In genomic region chr9:128684065-128684324, GRCh38 we compare ENCODE assay signal across 8 cellular contexts. TPM values are rescaled to one million over a fixed set of nuclear protein-coding genes. Genes with fewer than 3 reads are reported as not detected.
DNase-seq lines count a peak whose midpoint lies in the region; ATAC-seq, FAIRE-seq and TF ChIP-seq lines count a peak whose summit lies in the region.

No MANE protein-coding gene starts in this region.

- BruUV-seq in HepG2 (replicated peaks; lab: Mats Ljungman, UMichigan): TSS peak; percentile 75

- H3K4me1 ChIP-seq in HepG2 (ENCODE audit: insufficient read depth, low read length) (peaks cover 54% of the 10 kb centered on the region), tibial nerve (peaks cover 0 to 42% (median 15%) of the 10 kb centered on the region in 4 donors)

- no peaks in the 10 kb centered on the region for H3K9me3 ChIP-seq in HepG2 (ENCODE audit: low read length)
- H3K9me3 ChIP-seq in tibial nerve: no peaks in the 10 kb centered on the region

- POLR2A ChIA-PET in HepG2 (lab: Yijun Ruan, JAX): interaction anchor here (1.0 to 5.0 kb wide), 15 partner anchors 9 to 787 kb away, joined by 3 to 33 read pairs (median 6); partner anchors contain the start of genes DYNC2I2, ENDOG, PKN3 and ZDHHC12

- H3K36me3 ChIP-seq in HepG2 (replicated peaks in 1 of 2; ENCODE audit: control insufficient read depth in 1 of 2, insufficient read depth in 2 of 2, low read length in 2 of 2) (no peaks in the 10 kb centered on the region), tibial nerve (no peaks in the 10 kb centered on the region)

- in situ Hi-C loops in HepG2 (cut with HindIII; ENCODE audit: extremely low pct_ligation_motif_present, low pct_unique_long_range_greater_than_20kb): no loop called here

- H3K9me3 Mint-ChIP-seq in activated T-cell treated with anti-CD3 and anti-CD28 coated beads, Interleukin-2, amount 50 U/mL, for 24 hours: no peaks in the 10 kb centered on the region
- H3K9me3 Mint-ChIP-seq in activated naive CD8-positive, alpha-beta T cell treated with anti-CD3 and anti-CD28 coated beads for 36 hours: no peaks in the 10 kb centered on the region

- CTCF ChIA-PET in HepG2 (lab: Yijun Ruan, JAX; ENCODE audit: low intra/inter-chr PET ratio, low total read pairs): no interaction called here

- intact Hi-C loops in HepG2 (cut with micrococcal nuclease; ENCODE audit: unreplicated experiment): no loop called here

- no peak for TF ChIP-seq RAD21 in HepG2 (CRISPR knock-in tag; IDR thresholded peaks at IDR 0.05)

- H3K36me3 Mint-ChIP-seq in activated T-cell treated with anti-CD3 and anti-CD28 coated beads, Interleukin-2, amount 50 U/mL, for 24 hours (ENCODE audit: low read depth): peaks cover 34% of the 10 kb centered on the region
- peaks cover 27% of the 10 kb centered on the region for H3K36me3 Mint-ChIP-seq in activated naive CD8-positive, alpha-beta T cell treated with anti-CD3 and anti-CD28 coated beads for 36 hours

- TF ChIP-seq EP300 in HepG2 (IDR thresholded peaks at IDR 0.05; ENCODE audit: low read depth in 2 of 2, low read length in 2 of 2) (no peak), HepG2 (CRISPR knock-in tag; IDR thresholded peaks at IDR 0.05; ENCODE audit: borderline replicate concordance) (no peak), tibial nerve (IDR thresholded peaks at IDR 0.05) (no peak)

- FAIRE-seq in HepG2 (lab: Jason Lieb, UNC): no peak

- peak overlapping the region; percentile 60 to 83 (median 67) for H3K4me3 ChIP-seq in HepG2 (replicated peaks in 1 of 3; ENCODE audit: insufficient read depth in 1 of 3, low read depth in 2 of 3, low read length in 3 of 3)
- H3K4me3 ChIP-seq in tibial nerve: peak overlapping the region; percentile 24 to 68 (median 45)

- no peak for DNase-seq in activated T-cell treated with anti-CD3 and anti-CD28 coated beads, Interleukin-2, amount 50 U/mL, for 24 hours
- no peak for DNase-seq in activated T-cell treated with anti-CD3 and anti-CD28 coated beads, Interleukin-2, amount 50 U/mL, for 48 hours
- DNase-seq in activated naive CD8-positive, alpha-beta T cell treated with anti-CD3 and anti-CD28 coated beads for 36 hours: no peak
- DNase-seq in HepG2 (ENCODE audit: low spot score) (no peak), tibial nerve (ENCODE audit: low spot score in 2 of 2) (no peak), cortex of kidney (lab: John Stamatoyannopoulos, UW) (no peak)

- peaks cover 7% of the 10 kb centered on the region for H3K79me2 ChIP-seq in HepG2 (ENCODE audit: insufficient read depth, low read length)

- H3K9ac ChIP-seq in HepG2 (ENCODE audit: insufficient read depth, low read depth, low read length): peak overlapping the region; percentile 87

- no peaks in the 10 kb centered on the region for H3K27me3 Mint-ChIP-seq in activated T-cell treated with anti-CD3 and anti-CD28 coated beads, Interleukin-2, amount 50 U/mL, for 24 hours
- no peaks in the 10 kb centered on the region for H3K27me3 Mint-ChIP-seq in activated naive CD8-positive, alpha-beta T cell treated with anti-CD3 and anti-CD28 coated beads for 36 hours

- ATAC-seq in HepG2 (no peak), HG02623 (IDR thresholded peaks at IDR 0.05; ENCODE audit: unreplicated experiment) (no peak), HG03442 (IDR thresholded peaks at IDR 0.05; ENCODE audit: unreplicated experiment) (no peak)

- TF ChIP-seq POLR2A in HepG2 (IDR thresholded peaks at IDR 0.05; ENCODE audit: insufficient read depth in 1 of 2, low read depth in 2 of 2, low read length in 2 of 2): no peak
- no peak for TF ChIP-seq POLR2A in tibial nerve (IDR thresholded peaks at IDR 0.05)

- H3K4me1 Mint-ChIP-seq in activated T-cell treated with anti-CD3 and anti-CD28 coated beads, Interleukin-2, amount 50 U/mL, for 24 hours (ENCODE audit: low read depth): peaks cover 51% of the 10 kb centered on the region
- H3K4me1 Mint-ChIP-seq in activated naive CD8-positive, alpha-beta T cell treated with anti-CD3 and anti-CD28 coated beads for 36 hours: peaks cover 44% of the 10 kb centered on the region

- no peak overlapping the region for H2AFZ ChIP-seq in HepG2 (ENCODE audit: low read length)

- peak overlapping the region; percentile 95 for H3K4me2 ChIP-seq in HepG2 (ENCODE audit: low read depth, low read length)

- no peak for TF ChIP-seq CTCF in HepG2 (CRISPR knock-in tag; IDR thresholded peaks at IDR 0.05)
- TF ChIP-seq CTCF in tibial nerve (IDR thresholded peaks at IDR 0.05): no peak

- H3K27ac ChIP-seq in HepG2 (ENCODE audit: extremely low read length, insufficient read depth, low read length) (peak overlapping the region; percentile 73), tibial nerve (peak overlapping the region; percentile 49 to 88 (median 84))

- H3K4me3 Mint-ChIP-seq in activated T-cell treated with anti-CD3 and anti-CD28 coated beads, Interleukin-2, amount 50 U/mL, for 24 hours: peak overlapping the region; percentile 93
- peak overlapping the region; percentile 97 for H3K4me3 Mint-ChIP-seq in activated naive CD8-positive, alpha-beta T cell treated with anti-CD3 and anti-CD28 coated beads for 36 hours

- 9% methylated on average over 3 of the region's 3 CpGs for WGBS in HepG2 (ENCODE audit: low lambda C conversion rate)
- 0 to 2% methylated on average over 3 of the region's 3 CpGs for WGBS in tibial nerve, 2 donors

- H3K27me3 ChIP-seq in HepG2 (ENCODE audit: control insufficient read depth in 1 of 2, insufficient read depth in 2 of 2, low read length in 2 of 2) (no peaks in the 10 kb centered on the region; a peak in 1 of 5 replicates), tibial nerve (no peaks in the 10 kb centered on the region)

- peak overlapping the region; percentile 94 for H3K27ac Mint-ChIP-seq in activated T-cell treated with anti-CD3 and anti-CD28 coated beads, Interleukin-2, amount 50 U/mL, for 24 hours
- peak overlapping the region; percentile 96 for H3K27ac Mint-ChIP-seq in activated naive CD8-positive, alpha-beta T cell treated with anti-CD3 and anti-CD28 coated beads for 36 hours

- no peaks in the 10 kb centered on the region for H4K20me1 ChIP-seq in HepG2 (ENCODE audit: insufficient read depth, low read length)

RNA-seq across cellular contexts. Expression of gene SET, which starts 5.0 kb away (rescaled TPM):
- 100 to 1,000 TPM; 953 to 971 TPM for total RNA-seq in activated naive CD8-positive, alpha-beta T cell treated with anti-CD3 and anti-CD28 coated beads for 36 hours
- 611 and 724 TPM in 2 replicates for total RNA-seq in HepG2 (2016; rRNA removed; fragmentation: Illumina TruSeq; extraction: Trizol)
- 134 and 142 TPM in 2 replicates for total RNA-seq in HepG2 (2016; cell fraction: cytosol; rRNA removed; fragmentation: Illumina TruSeq; extraction: Trizol; ENCODE audit: low read depth)
- total RNA-seq in HepG2 (2016; cell fraction: insoluble cytoplasmic fraction; rRNA removed; fragmentation: Illumina TruSeq; extraction: Trizol): 623 and 704 TPM in 2 replicates
- total RNA-seq in HepG2 (2016; cell fraction: membrane; rRNA removed; fragmentation: Illumina TruSeq; extraction: Trizol): 360 and 385 TPM in 2 replicates
- total RNA-seq in HepG2 (2016; cell fraction: nucleus; rRNA removed; fragmentation: Illumina TruSeq; extraction: Trizol): 226 and 251 TPM in 2 replicates
- 72.8 and 94.2 TPM in 2 replicates for polyA plus RNA-seq in HepG2 (2011; rRNA removed)
- polyA plus RNA-seq in HepG2 (2011; cell fraction: cytosol; rRNA removed): 44.1 and 56.3 TPM in 2 replicates
- 48.5 and 49.6 TPM in 2 replicates for polyA plus RNA-seq in HepG2 (2011; cell fraction: nucleus; rRNA removed)
- polyA plus RNA-seq in HepG2 (2012): 275 and 331 TPM in 2 replicates
- 120 and 147 TPM in 2 replicates for polyA plus RNA-seq in HepG2 (2016; cell fraction: cytosol; fragmentation: Illumina TruSeq; extraction: Trizol; ENCODE audit: low read depth)
- 668 and 723 TPM in 2 replicates for polyA plus RNA-seq in HepG2 (2016; cell fraction: insoluble cytoplasmic fraction; fragmentation: Illumina TruSeq; extraction: Trizol; ENCODE audit: low read depth)
- polyA plus RNA-seq in HepG2 (2016; cell fraction: membrane; fragmentation: Illumina TruSeq; extraction: Trizol; ENCODE audit: low read depth): 247 and 252 TPM in 2 replicates
- 360 TPM in 2 replicates for polyA plus RNA-seq in HepG2 (2016; cell fraction: nucleus; fragmentation: Illumina TruSeq; extraction: Trizol; ENCODE audit: insufficient read depth, low read depth)
- polyA minus RNA-seq in HepG2 (2011; rRNA and poly(A)+ RNA removed; ENCODE audit: low replicate concordance): 44.1 and 254 TPM in 2 replicates
- polyA minus RNA-seq in HepG2 (2011; cell fraction: cytosol; rRNA and poly(A)+ RNA removed): 141 and 156 TPM in 2 replicates
- 82.4 and 87.9 TPM in 2 replicates for polyA minus RNA-seq in HepG2 (2011; cell fraction: nucleus; rRNA and poly(A)+ RNA removed)
- total RNA-seq in tibial nerve: 100 to 1,000 TPM; 143 to 156 (median 145) TPM

RNA-seq across cellular contexts. Expression of gene PKN3, which starts 18.3 kb away (rescaled TPM):
- total RNA-seq in activated naive CD8-positive, alpha-beta T cell treated with anti-CD3 and anti-CD28 coated beads for 36 hours: 1 to 10 TPM; 7.2 to 7.8 TPM
- total RNA-seq in HepG2 (2016; rRNA removed; fragmentation: Illumina TruSeq; extraction: Trizol) (8.3 and 13.2 TPM in 2 replicates), tibial nerve (10 to 100 TPM in 2 of 4 donors, 1 to 10 TPM in 2; 6.6 to 17.1 (median 8.9) TPM)
- total RNA-seq in HepG2 (2016; cell fraction: cytosol; rRNA removed; fragmentation: Illumina TruSeq; extraction: Trizol; ENCODE audit: low read depth): 3.5 and 3.9 TPM in 2 replicates
- total RNA-seq in HepG2 (2016; cell fraction: insoluble cytoplasmic fraction; rRNA removed; fragmentation: Illumina TruSeq; extraction: Trizol): 7.5 and 13.4 TPM in 2 replicates
- 7.9 and 8.7 TPM in 2 replicates for total RNA-seq in HepG2 (2016; cell fraction: membrane; rRNA removed; fragmentation: Illumina TruSeq; extraction: Trizol)
- total RNA-seq in HepG2 (2016; cell fraction: nucleus; rRNA removed; fragmentation: Illumina TruSeq; extraction: Trizol): 9.4 and 10.2 TPM in 2 replicates
- 9.2 and 10.5 TPM in 2 replicates for polyA plus RNA-seq in HepG2 (2011; rRNA removed)
- polyA plus RNA-seq in HepG2 (2011; cell fraction: cytosol; rRNA removed): 7.2 and 10.2 TPM in 2 replicates
- 27.1 and 49.1 TPM in 2 replicates for polyA plus RNA-seq in HepG2 (2011; cell fraction: nucleus; rRNA removed)
- polyA plus RNA-seq in HepG2 (2012): 5.4 and 6.9 TPM in 2 replicates
- polyA plus RNA-seq in HepG2 (2016; cell fraction: cytosol; fragmentation: Illumina TruSeq; extraction: Trizol; ENCODE audit: low read depth): 3.8 and 4.1 TPM in 2 replicates
- polyA plus RNA-seq in HepG2 (2016; cell fraction: insoluble cytoplasmic fraction; fragmentation: Illumina TruSeq; extraction: Trizol; ENCODE audit: low read depth): 13.4 and 15.9 TPM in 2 replicates
- 6.4 and 7.7 TPM in 2 replicates for polyA plus RNA-seq in HepG2 (2016; cell fraction: membrane; fragmentation: Illumina TruSeq; extraction: Trizol; ENCODE audit: low read depth)
- 38.0 and 40.4 TPM in 2 replicates for polyA plus RNA-seq in HepG2 (2016; cell fraction: nucleus; fragmentation: Illumina TruSeq; extraction: Trizol; ENCODE audit: insufficient read depth, low read depth)
- polyA minus RNA-seq in HepG2 (2011; rRNA and poly(A)+ RNA removed; ENCODE audit: low replicate concordance): 23.6 and 48.2 TPM in 2 replicates
- 6.9 and 13.8 TPM in 2 replicates for polyA minus RNA-seq in HepG2 (2011; cell fraction: cytosol; rRNA and poly(A)+ RNA removed)
- polyA minus RNA-seq in HepG2 (2011; cell fraction: nucleus; rRNA and poly(A)+ RNA removed): 4.0 and 6.2 TPM in 2 replicates

RNA-seq across cellular contexts. Expression of gene DYNC2I2, which starts 27.3 kb away (rescaled TPM):
- 10 to 100 TPM; 34.3 to 38.1 TPM for total RNA-seq in activated naive CD8-positive, alpha-beta T cell treated with anti-CD3 and anti-CD28 coated beads for 36 hours
- total RNA-seq in HepG2 (2016; rRNA removed; fragmentation: Illumina TruSeq; extraction: Trizol) (31.1 and 40.2 TPM in 2 replicates), tibial nerve (100 to 1,000 TPM in 3 of 4 donors, 10 to 100 TPM in 1; 53.8 to 117 (median 111) TPM)
- total RNA-seq in HepG2 (2016; cell fraction: cytosol; rRNA removed; fragmentation: Illumina TruSeq; extraction: Trizol; ENCODE audit: low read depth): 35.7 and 35.9 TPM in 2 replicates
- 30.0 and 41.4 TPM in 2 replicates for total RNA-seq in HepG2 (2016; cell fraction: insoluble cytoplasmic fraction; rRNA removed; fragmentation: Illumina TruSeq; extraction: Trizol)
- total RNA-seq in HepG2 (2016; cell fraction: membrane; rRNA removed; fragmentation: Illumina TruSeq; extraction: Trizol): 44.4 and 48.2 TPM in 2 replicates
- total RNA-seq in HepG2 (2016; cell fraction: nucleus; rRNA removed; fragmentation: Illumina TruSeq; extraction: Trizol): 29.1 and 30.6 TPM in 2 replicates
- polyA plus RNA-seq in HepG2 (2011; rRNA removed): 12.5 and 13.7 TPM in 2 replicates
- 8.1 and 18.6 TPM in 2 replicates for polyA plus RNA-seq in HepG2 (2011; cell fraction: cytosol; rRNA removed)
- polyA plus RNA-seq in HepG2 (2011; cell fraction: nucleus; rRNA removed): 38.0 and 51.4 TPM in 2 replicates
- 3.2 and 5.6 TPM in 2 replicates for polyA plus RNA-seq in HepG2 (2012)
- 38.3 and 39.4 TPM in 2 replicates for polyA plus RNA-seq in HepG2 (2016; cell fraction: cytosol; fragmentation: Illumina TruSeq; extraction: Trizol; ENCODE audit: low read depth)
- polyA plus RNA-seq in HepG2 (2016; cell fraction: insoluble cytoplasmic fraction; fragmentation: Illumina TruSeq; extraction: Trizol; ENCODE audit: low read depth): 29.4 and 33.1 TPM in 2 replicates
- 37.6 and 43.8 TPM in 2 replicates for polyA plus RNA-seq in HepG2 (2016; cell fraction: membrane; fragmentation: Illumina TruSeq; extraction: Trizol; ENCODE audit: low read depth)
- 49.9 and 51.2 TPM in 2 replicates for polyA plus RNA-seq in HepG2 (2016; cell fraction: nucleus; fragmentation: Illumina TruSeq; extraction: Trizol; ENCODE audit: insufficient read depth, low read depth)
- polyA minus RNA-seq in HepG2 (2011; rRNA and poly(A)+ RNA removed; ENCODE audit: low replicate concordance): 21.4 and 223 TPM in 2 replicates
- polyA minus RNA-seq in HepG2 (2011; cell fraction: cytosol; rRNA and poly(A)+ RNA removed): 7.2 and 10.8 TPM in 2 replicates
- 9.3 and 12.7 TPM in 2 replicates for polyA minus RNA-seq in HepG2 (2011; cell fraction: nucleus; rRNA and poly(A)+ RNA removed)

RNA-seq across cellular contexts. Expression of gene ZDHHC12, which starts 39.9 kb away (rescaled TPM):
- 10 to 100 TPM; 47.1 to 52.6 TPM for total RNA-seq in activated naive CD8-positive, alpha-beta T cell treated with anti-CD3 and anti-CD28 coated beads for 36 hours
- 18.3 and 28.0 TPM in 2 replicates for total RNA-seq in HepG2 (2016; rRNA removed; fragmentation: Illumina TruSeq; extraction: Trizol)
- 51.5 and 53.9 TPM in 2 replicates for total RNA-seq in HepG2 (2016; cell fraction: cytosol; rRNA removed; fragmentation: Illumina TruSeq; extraction: Trizol; ENCODE audit: low read depth)
- 16.7 and 27.4 TPM in 2 replicates for total RNA-seq in HepG2 (2016; cell fraction: insoluble cytoplasmic fraction; rRNA removed; fragmentation: Illumina TruSeq; extraction: Trizol)
- total RNA-seq in HepG2 (2016; cell fraction: membrane; rRNA removed; fragmentation: Illumina TruSeq; extraction: Trizol): 51.9 and 59.6 TPM in 2 replicates
- 16.4 and 20.2 TPM in 2 replicates for total RNA-seq in HepG2 (2016; cell fraction: nucleus; rRNA removed; fragmentation: Illumina TruSeq; extraction: Trizol)
- polyA plus RNA-seq in HepG2 (2011; rRNA removed): 25.4 and 29.8 TPM in 2 replicates
- 15.9 and 40.6 TPM in 2 replicates for polyA plus RNA-seq in HepG2 (2011; cell fraction: cytosol; rRNA removed)
- 29.4 and 31.6 TPM in 2 replicates for polyA plus RNA-seq in HepG2 (2011; cell fraction: nucleus; rRNA removed)
- polyA plus RNA-seq in HepG2 (2012): 11.6 and 12.2 TPM in 2 replicates
- 84.8 and 87.3 TPM in 2 replicates for polyA plus RNA-seq in HepG2 (2016; cell fraction: cytosol; fragmentation: Illumina TruSeq; extraction: Trizol; ENCODE audit: low read depth)
- polyA plus RNA-seq in HepG2 (2016; cell fraction: insoluble cytoplasmic fraction; fragmentation: Illumina TruSeq; extraction: Trizol; ENCODE audit: low read depth): 22.5 and 29.9 TPM in 2 replicates
- 72.3 and 73.2 TPM in 2 replicates for polyA plus RNA-seq in HepG2 (2016; cell fraction: membrane; fragmentation: Illumina TruSeq; extraction: Trizol; ENCODE audit: low read depth)
- polyA plus RNA-seq in HepG2 (2016; cell fraction: nucleus; fragmentation: Illumina TruSeq; extraction: Trizol; ENCODE audit: insufficient read depth, low read depth): 36.7 and 39.0 TPM in 2 replicates
- polyA minus RNA-seq in HepG2 (2011; rRNA and poly(A)+ RNA removed; ENCODE audit: low replicate concordance): 29.6 and 45.3 TPM in 2 replicates
- 11.2 and 11.3 TPM in 2 replicates for polyA minus RNA-seq in HepG2 (2011; cell fraction: cytosol; rRNA and poly(A)+ RNA removed)
- 6.6 and 8.6 TPM in 2 replicates for polyA minus RNA-seq in HepG2 (2011; cell fraction: nucleus; rRNA and poly(A)+ RNA removed)
- 10 to 100 TPM; 13.2 to 34.1 (median 25.3) TPM for total RNA-seq in tibial nerve
